10 cellular contexts compared by ENCODE assay signal in the genomic region with DNA sequence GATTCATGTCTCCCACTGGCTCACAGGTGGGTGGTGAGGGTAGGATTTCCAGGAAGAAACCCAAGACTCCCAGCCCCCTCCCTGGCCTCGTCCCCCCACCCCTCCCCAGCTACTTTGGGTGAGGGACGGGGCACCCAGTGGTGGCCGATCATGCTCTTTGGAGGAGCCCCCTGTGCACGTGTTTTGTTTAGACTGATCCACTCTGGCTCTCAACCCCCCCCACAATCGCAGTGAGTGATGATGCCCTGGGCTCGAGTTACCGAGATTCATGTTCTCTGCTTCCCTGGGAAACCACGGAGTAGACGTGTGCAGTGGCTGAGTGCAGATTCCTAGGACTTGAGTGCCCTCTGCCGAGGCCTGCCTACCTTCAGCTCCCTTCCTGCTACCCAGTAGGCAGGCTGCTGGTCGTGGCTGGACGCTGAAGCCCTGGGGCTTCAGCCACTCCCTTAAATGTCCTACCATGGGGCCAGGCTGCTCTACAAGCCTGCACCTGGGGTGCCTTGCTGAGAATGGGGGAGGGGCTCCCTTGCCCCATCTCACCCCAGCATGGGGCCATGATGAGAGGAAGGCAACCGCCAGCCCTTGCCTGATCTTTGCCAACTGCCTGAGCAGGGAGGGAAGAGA. TPM values are rescaled to one million over a fixed set of nuclear protein-coding genes. Genes with fewer than 3 reads are reported as not detected.
A peak's percentile ranks its signal among the peaks of the same experiment; 100 is the strongest.
DNase-seq lines count a peak whose midpoint lies in the region; ATAC-seq lines count a peak whose summit lies in the region.
"Had no signal": no experiment of that assay in that cellular context is flagged by ENCODE, and none has a peak within 500 bp of the region (broad histone marks: within the 10 kb centered on the region; RNA-seq: fewer than 3 reads in every experiment).

No MANE protein-coding gene starts in this region.

- DNase-seq in NCI-H1436 (lab: John Stamatoyannopoulos, UW) = peak; percentile 80
- DNase-seq in NCI-H1436 treated with DMSO at 0.1 percent for 48 hours (lab: John Stamatoyannopoulos, UW) = no peak
- DNase-seq in NCI-H526 treated with DMSO at 0.1 percent for 48 hours (lab: John Stamatoyannopoulos, UW) = peak; percentile 91
- DNase-seq in substantia nigra (lab: John Stamatoyannopoulos, UW) = peak in 46 of 49 donors; percentile 20 to 84 (median 59)
- DNase-seq in NCI-H1048 (lab: John Stamatoyannopoulos, UW) = no peak
- no peak for DNase-seq in SW 1271 (lab: John Stamatoyannopoulos, UW)
- DNase-seq: GOT3 had no signal

- peak overlapping the region; percentile 39 for H3K27ac ChIP-seq in substantia nigra (ENCODE audit: low read depth, low read length, poor library complexity, severe bottlenecking)

- ATAC-seq in esophagus mucosa (peak; percentile 41), GM21619 (IDR thresholded peaks at IDR 0.05; ENCODE audit: unreplicated experiment) (no peak)

RNA-seq across cellular contexts. Expression of a gene that starts 3.9 kb away (rescaled TPM):
- total RNA-seq in esophagus mucosa = 0.04 TPM
- total RNA-seq: fibroblast of lung had no signal

Comparison
In these comparisons a context has a peak if more than half of its experiments do, and no peak if none do; other contexts are left out.
1. DNase-seq: peak in NCI-H1436 (single experiment), NCI-H526 treated with DMSO at 0.1 percent for 48 hours (single experiment) and substantia nigra (46 of 49); none in NCI-H1436 treated with DMSO at 0.1 percent for 48 hours (single experiment), NCI-H1048 (single experiment) and SW 1271 (0 of 2).